In genomic region chr12:65695077-65695865, GRCh38 we compare ENCODE assay signal across 9 cellular contexts.
DNase-seq lines count a peak whose midpoint lies in the region; ATAC-seq lines count a peak whose summit lies in the region.
"Had no signal": no experiment of that assay in that cellular context is flagged by ENCODE, and none has a peak within 500 bp of the region (broad histone marks: within the 10 kb centered on the region; RNA-seq: fewer than 3 reads in every experiment).

No MANE protein-coding gene starts in this region.

- DNase-seq in COLO668 (lab: John Stamatoyannopoulos, UW; ENCODE audit: unreplicated experiment): peak; percentile 75
- DNase-seq in MV-4-11 (lab: John Stamatoyannopoulos, UW): peak; percentile 41
- peak; percentile 87 for DNase-seq in dermis blood vessel endothelial cell
- DNase-seq in myocyte (ENCODE audit: low read depth): peak; percentile 92
- no peak for DNase-seq in putamen (ENCODE audit: low spot score)
- DNase-seq in NCI-H128 (lab: John Stamatoyannopoulos, UW; ENCODE audit: unreplicated experiment): no peak
- no peak for DNase-seq in NCI-H1092 (lab: John Stamatoyannopoulos, UW)
- DNase-seq: natural killer cell had no signal

- no peak for ATAC-seq in HG02759 (IDR thresholded peaks at IDR 0.05; ENCODE audit: unreplicated experiment)
- ATAC-seq: natural killer cell had no signal

Comparison
In these comparisons a context has a peak if more than half of its experiments do, and no peak if none do; other contexts are left out.
1. DNase-seq: peak in COLO668 (single experiment), MV-4-11 (single experiment), dermis blood vessel endothelial cell (single experiment) and myocyte (single experiment); none in putamen (single experiment), NCI-H128 (single experiment) and NCI-H1092 (single experiment).